Comparison of ENCODE assay signal across 9 cellular contexts in the genomic region with DNA sequence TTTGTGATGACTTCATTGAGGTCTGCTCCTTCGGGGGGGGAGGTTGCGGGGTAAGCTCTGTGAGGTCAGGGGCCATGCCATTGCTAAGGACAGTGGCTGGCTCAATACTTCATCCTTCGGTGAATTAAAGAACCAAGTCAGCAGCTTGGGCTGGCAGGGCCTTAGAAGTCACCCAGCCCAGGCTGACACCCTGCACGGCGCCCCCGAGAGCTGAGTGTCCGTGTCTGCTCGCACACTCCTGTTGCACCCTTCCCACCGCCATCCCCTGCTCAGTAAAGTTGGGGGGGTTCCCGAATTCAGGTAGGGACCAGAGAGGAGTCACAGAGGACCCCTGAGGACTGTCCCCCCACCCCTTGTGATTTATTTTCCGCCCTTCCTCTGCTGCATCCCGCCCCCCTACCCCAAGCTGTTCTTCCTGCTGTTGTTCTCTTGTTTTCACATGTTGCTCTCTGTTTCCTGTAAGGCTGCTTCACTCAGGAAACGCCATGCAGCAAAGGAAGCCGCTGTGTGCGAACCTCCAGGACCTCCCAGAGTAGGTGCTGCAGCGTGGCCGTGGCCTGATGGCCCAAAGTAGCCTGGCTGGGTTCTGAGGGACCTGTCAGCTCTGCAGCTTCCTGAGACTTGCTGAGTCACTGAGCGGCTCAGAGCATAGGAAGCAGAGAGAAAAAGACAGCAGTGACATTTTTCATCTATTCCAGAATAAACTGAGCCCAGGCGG. TPM values are rescaled to one million over a fixed set of nuclear protein-coding genes. Genes with fewer than 3 reads are reported as not detected.
DNase-seq lines count a peak whose midpoint lies in the region; ATAC-seq and TF ChIP-seq lines count a peak whose summit lies in the region.
"Had no signal": no experiment of that assay in that cellular context is flagged by ENCODE, and none has a peak within 500 bp of the region (broad histone marks: within the 10 kb centered on the region; RNA-seq: fewer than 3 reads in every experiment).

No MANE protein-coding gene starts in this region.

- H3K9me3 Mint-ChIP-seq in activated T-cell treated with anti-CD3 and anti-CD28 coated beads, Interleukin-2, amount 50 U/mL, for 4 hours: no peaks in the 10 kb centered on the region
- no peaks in the 10 kb centered on the region for H3K9me3 Mint-ChIP-seq in immature natural killer cell

- DNase-seq in MM.1S: no peak
- DNase-seq in activated T-cell treated with anti-CD3 and anti-CD28 coated beads, Interleukin-2, amount 50 U/mL, for 4 hours: peak; percentile 28
- DNase-seq in immature natural killer cell: peak; percentile 65 to 70 (median 66)
- DNase-seq in stimulated activated naive CD4-positive, alpha-beta T cell (lab: John Stamatoyannopoulos, UW): peak; percentile 12 to 61 (median 26)
- DNase-seq in 8988T: no peak
- DNase-seq in cerebellar cortex (ENCODE audit: low spot score): no peak
- DNase-seq in NCI-H1092 treated with DMSO at 0.1 percent for 48 hours (lab: John Stamatoyannopoulos, UW): no peak

- H3K4me3 ChIP-seq in MM.1S (ENCODE audit: low read length): no peak overlapping the region
- H3K4me3 ChIP-seq: ovary had no signal

- no peaks in the 10 kb centered on the region for H3K9me3 ChIP-seq in MM.1S (replicated peaks; ENCODE audit: insufficient read depth, low read length)
- H3K9me3 ChIP-seq: ovary had no signal

- peak overlapping the region; percentile 91 to 97 (median 94) for H3K27ac Mint-ChIP-seq in immature natural killer cell

- H3K9me2 ChIP-seq in MM.1S (replicated peaks; ENCODE audit: insufficient read depth, low read length): no peaks in the 10 kb centered on the region

- H3K9ac ChIP-seq in MM.1S (ENCODE audit: low read length): no peak overlapping the region

- peaks cover 42% of the 10 kb centered on the region for H3K4me1 Mint-ChIP-seq in activated T-cell treated with anti-CD3 and anti-CD28 coated beads, Interleukin-2, amount 50 U/mL, for 4 hours (ENCODE audit: low read depth)
- H3K4me1 Mint-ChIP-seq in immature natural killer cell: peaks cover 55 to 60% of the 10 kb centered on the region in 2 donors

- no peaks in the 10 kb centered on the region for H4K20me1 ChIP-seq in MM.1S (ENCODE audit: insufficient read depth, low read length)

- H3K4me2 ChIP-seq in MM.1S (ENCODE audit: low read depth, low read length): 0 out of 2 replicates have a peak overlapping the region, but pooled peaks have one; percentile 11

- H3K27me3 ChIP-seq in MM.1S (replicated peaks; ENCODE audit: insufficient read depth, low read length): no peaks in the 10 kb centered on the region
- H3K27me3 ChIP-seq: ovary had no signal

- peak; percentile 70 to 73 for ATAC-seq in activated T-cell treated with anti-CD3 and anti-CD28 coated beads, Interleukin-2, amount 50 U/mL, for 4 hours
- ATAC-seq in GM21360 (IDR thresholded peaks at IDR 0.05; ENCODE audit: unreplicated experiment): no peak

- no peaks in the 10 kb centered on the region for H3K27me3 Mint-ChIP-seq in activated T-cell treated with anti-CD3 and anti-CD28 coated beads, Interleukin-2, amount 50 U/mL, for 4 hours (ENCODE audit: low read depth)
- peaks cover 3 to 9% (median 4%) of the 10 kb centered on the region in 3 donors for H3K27me3 Mint-ChIP-seq in immature natural killer cell (ENCODE audit: low read depth in 3 of 3)

- H3K36me3 ChIP-seq in MM.1S (replicated peaks; ENCODE audit: insufficient read depth, low read length): no peaks in the 10 kb centered on the region
- H3K36me3 ChIP-seq: ovary had no signal

- H2AFZ ChIP-seq in MM.1S (ENCODE audit: low read length): 0 out of 2 replicates have a peak overlapping the region, but pooled peaks have one; percentile 15

- H3K27ac ChIP-seq in MM.1S (ENCODE audit: low read length): no peak overlapping the region
- H3K27ac ChIP-seq: ovary had no signal

- no peaks in the 10 kb centered on the region for H3K36me3 Mint-ChIP-seq in activated T-cell treated with anti-CD3 and anti-CD28 coated beads, Interleukin-2, amount 50 U/mL, for 4 hours (ENCODE audit: insufficient read depth)
- H3K36me3 Mint-ChIP-seq in immature natural killer cell: no peaks in the 10 kb centered on the region

- H3K79me2 ChIP-seq in MM.1S (ENCODE audit: low read length): no peaks in the 10 kb centered on the region

- H3K4me1 ChIP-seq in MM.1S (ENCODE audit: low read length): peaks cover 8% of the 10 kb centered on the region

- H3F3A ChIP-seq in MM.1S (ENCODE audit: insufficient read depth, low read length): no peaks in the 10 kb centered on the region

- H3K4me3 Mint-ChIP-seq in activated T-cell treated with anti-CD3 and anti-CD28 coated beads, Interleukin-2, amount 50 U/mL, for 4 hours: peak overlapping the region; percentile 78
- H3K4me3 Mint-ChIP-seq in immature natural killer cell: peak overlapping the region; percentile 67 to 86 (median 77)

- no peak for TF ChIP-seq CTCF in MM.1S (IDR thresholded peaks at IDR 0.05; ENCODE audit: low read length)

RNA-seq across cellular contexts. Expression of gene EFCC1, which starts 14.4 kb away (rescaled TPM):
- total RNA-seq in activated T-cell treated with anti-CD3 and anti-CD28 coated beads, Interleukin-2, amount 50 U/mL, for 4 hours: under 1 TPM in 2 of 3 donors, not detected in 1; 0.26 to 0.35 TPM
- polyA plus RNA-seq in immature natural killer cell: under 1 TPM; 0.55 to 0.80 (median 0.58) TPM

RNA-seq across cellular contexts. Expression of gene CFAP92, which starts 21.7 kb away (rescaled TPM):
- under 1 TPM in 1 of 3 donors, not detected in 2; 0.18 TPM for total RNA-seq in activated T-cell treated with anti-CD3 and anti-CD28 coated beads, Interleukin-2, amount 50 U/mL, for 4 hours
- polyA plus RNA-seq in immature natural killer cell: not detected

RNA-seq across cellular contexts. Expression of gene GP9, which starts 45.0 kb away (rescaled TPM):
- total RNA-seq in activated T-cell treated with anti-CD3 and anti-CD28 coated beads, Interleukin-2, amount 50 U/mL, for 4 hours: not detected
- 10 to 100 TPM in 1 of 3 donors, 1 to 10 TPM in 1, not detected in 1; 1.2 to 12.8 TPM for polyA plus RNA-seq in immature natural killer cell
- total RNA-seq: ovary had no signal
- polyA plus RNA-seq: ovary had no signal

Comparison
In these comparisons a context has a peak if more than half of its experiments do, and no peak if none do; other contexts are left out.
1. DNase-seq: peak in activated T-cell treated with anti-CD3 and anti-CD28 coated beads, Interleukin-2, amount 50 U/mL, for 4 hours (single experiment), immature natural killer cell (3 of 3) and stimulated activated naive CD4-positive, alpha-beta T cell (6 of 6); none in MM.1S (single experiment), 8988T (single experiment), cerebellar cortex (single experiment) and NCI-H1092 treated with DMSO at 0.1 percent for 48 hours (single experiment).